ENCODE assay signal across 8 cellular contexts in genomic region chr11:130145975-130146776, GRCh38. TPM values are rescaled to one million over a fixed set of nuclear protein-coding genes. Genes with fewer than 3 reads are reported as not detected.
DNase-seq lines count a peak whose midpoint lies in the region; ATAC-seq, FAIRE-seq and TF ChIP-seq lines count a peak whose summit lies in the region.

No MANE protein-coding gene starts in this region.

- no peaks in the 10 kb centered on the region for H3K9me3 Mint-ChIP-seq in CD4-positive, alpha-beta memory T cell

- peak overlapping the region; percentile 27 to 89 (median 78) for H3K27ac Mint-ChIP-seq in CD4-positive, alpha-beta memory T cell

- H3K9ac ChIP-seq in colonic mucosa (ENCODE audit: low read depth in 2 of 2, low read length in 2 of 2), result peak overlapping the region; percentile 57 to 86
- no peak overlapping the region for H3K9ac ChIP-seq in mesendoderm (ENCODE audit: low read length)

- H3K27me3 ChIP-seq in CD4-positive, alpha-beta memory T cell (ENCODE audit: insufficient read depth, low read length), result no peaks in the 10 kb centered on the region
- H3K27me3 ChIP-seq in colonic mucosa (no peaks in the 10 kb centered on the region), mesendoderm (ENCODE audit: insufficient read depth, low read length, poor library complexity) (no peaks in the 10 kb centered on the region)

- intact Hi-C loops in CD4-positive, alpha-beta memory T cell (cut with micrococcal nuclease), result no loop called here
- intact Hi-C loops in colonic mucosa (cut with DNase I), result no loop called here

- no peak overlapping the region for H2BK120ac ChIP-seq in mesendoderm (ENCODE audit: low read depth, low read length)

- H2BK5ac ChIP-seq in mesendoderm (ENCODE audit: low read length), result no peak overlapping the region

- H3K9me3 ChIP-seq in CD4-positive, alpha-beta memory T cell (ENCODE audit: control insufficient read depth in 1 of 2, low read length in 2 of 2), result no peaks in the 10 kb centered on the region
- H3K9me3 ChIP-seq in colonic mucosa, result no peaks in the 10 kb centered on the region

- WGBS in mesendoderm (ENCODE audit: extremely low coverage, insufficient coverage, low lambda C conversion rate), result no CpG with 5 or more reads among the region's 15 CpGs

- H3K56ac ChIP-seq in mesendoderm (ENCODE audit: low read length), result no peak overlapping the region

- no peak overlapping the region for H3K23ac ChIP-seq in mesendoderm (ENCODE audit: low read length)

- H3K18ac ChIP-seq in mesendoderm (ENCODE audit: low read length), result no peak overlapping the region

- peaks cover 16% of the 10 kb centered on the region for H3K4me1 ChIP-seq in CD4-positive, alpha-beta memory T cell (ENCODE audit: insufficient read depth, low read length)
- H3K4me1 ChIP-seq in colonic mucosa (peaks cover 32% of the 10 kb centered on the region), mesendoderm (ENCODE audit: control insufficient read depth, low read depth, low read length) (no peaks in the 10 kb centered on the region)

- no peak overlapping the region for H3K27ac ChIP-seq in CD4-positive, alpha-beta memory T cell (ENCODE audit: low read depth, low read length)
- peak overlapping the region; percentile 77 for H3K27ac ChIP-seq in colonic mucosa
- H3K27ac ChIP-seq in mesendoderm (ENCODE audit: low read depth, low read length), result no peak overlapping the region

- TF ChIP-seq RAD21 in Ishikawa (IDR thresholded peaks at IDR 0.05; ENCODE audit: low read depth), result peak; percentile 48

- FAIRE-seq in frontal cortex (lab: Jason Lieb, UNC), result no peak

- CTCF ChIA-PET in CD4-positive, alpha-beta memory T cell (lab: Charles Lee; ENCODE audit: partially characterized antibody), result interaction anchor here (0.6 to 4.7 kb wide), 7 partner anchors 8 to 361 kb away, joined by 3 to 33 read pairs (median 3); no protein-coding TSS in a partner anchor

- H3K36me3 Mint-ChIP-seq in CD4-positive, alpha-beta memory T cell, result peaks cover 16 to 19% of the 10 kb centered on the region in 2 donors

- DNase-seq in CD4-positive, alpha-beta memory T cell, result no peak
- DNase-seq in colonic mucosa (peak; percentile 90), mesendoderm (peak; percentile 95), EL (no peak), frontal cortex (ENCODE audit: low spot score in 2 of 2) (no peak)
- no peak for DNase-seq in activated CD4-positive, alpha-beta T cell treated with anti-CD3 and anti-CD28 coated beads, Interleukin-2, amount 50 U/mL, for 4 hours

- H3K4me3 Mint-ChIP-seq in CD4-positive, alpha-beta memory T cell, result peak overlapping the region in 5 of 8 donors; percentile 16 to 78 (median 50)

- no peak overlapping the region for H3K4me3 ChIP-seq in CD4-positive, alpha-beta memory T cell (ENCODE audit: low read length in 2 of 2)
- H3K4me3 ChIP-seq in colonic mucosa, result no peak overlapping the region
- H3K4me3 ChIP-seq in mesendoderm (ENCODE audit: low read length), result no peak overlapping the region

- no peak overlapping the region for H4K5ac ChIP-seq in mesendoderm (ENCODE audit: low read length)

- H3K4me1 Mint-ChIP-seq in CD4-positive, alpha-beta memory T cell, result peaks cover 8 to 29% (median 14%) of the 10 kb centered on the region in 4 donors

- peaks cover 0 to under 1% of the 10 kb centered on the region in 2 donors for H3K27me3 Mint-ChIP-seq in CD4-positive, alpha-beta memory T cell

- no peaks in the 10 kb centered on the region for H3K79me1 ChIP-seq in mesendoderm (ENCODE audit: low read length)

- no peak for TF ChIP-seq CTCF in colonic mucosa (IDR thresholded peaks at IDR 0.05)

- POLR2A ChIA-PET in CD4-positive, alpha-beta memory T cell (lab: Charles Lee; ENCODE audit: partially characterized antibody), result interaction anchor here (0.8 to 1.1 kb wide), 2 partner anchors 142 to 247 kb away, joined by 4 read pairs; no protein-coding TSS in a partner anchor

- H2BK15ac ChIP-seq in mesendoderm (replicated peaks; ENCODE audit: low read depth), result no peak overlapping the region

- no peak overlapping the region for H3K4me2 ChIP-seq in mesendoderm (ENCODE audit: low read length)

- H3K79me2 ChIP-seq in mesendoderm (ENCODE audit: control insufficient read depth, insufficient read depth, low read length), result no peaks in the 10 kb centered on the region

- H2AK5ac ChIP-seq in mesendoderm (ENCODE audit: low read length), result no peak overlapping the region

- no peak overlapping the region for H4K8ac ChIP-seq in mesendoderm (ENCODE audit: low read depth, low read length)

- no peak for ATAC-seq in GM19455 (IDR thresholded peaks at IDR 0.05; ENCODE audit: unreplicated experiment)

- peak; percentile 57; the same call in 1 of the 2 replicates for TF ChIP-seq EP300 in Ishikawa (IDR thresholded peaks at IDR 0.05; ENCODE audit: borderline replicate concordance)

- H3K4ac ChIP-seq in mesendoderm (ENCODE audit: low read depth, low read length), result no peak overlapping the region

- H3K36me3 ChIP-seq in CD4-positive, alpha-beta memory T cell (ENCODE audit: insufficient read depth, low read length), result peaks cover 8% of the 10 kb centered on the region
- H3K36me3 ChIP-seq in colonic mucosa, result no peaks in the 10 kb centered on the region
- peaks cover 8% of the 10 kb centered on the region for H3K36me3 ChIP-seq in mesendoderm (ENCODE audit: control insufficient read depth, insufficient read depth, low read length)

TF ChIP-seq in Ishikawa, 13 proteins besides CTCF, POLR2A, EP300 and RAD21:
- TF ChIP-seq YY1 (IDR thresholded peaks at IDR 0.05; ENCODE audit: low read depth) (no peak), NFIC (IDR thresholded peaks at IDR 0.05) (0 out of 2 replicates have a peak, but pooled peaks have one; percentile 1), CEBPB (IDR thresholded peaks at IDR 0.05) (no peak), TCF12 (IDR thresholded peaks at IDR 0.05; ENCODE audit: low read depth) (peak; percentile 82), MAX (IDR thresholded peaks at IDR 0.05) (peak; percentile 95), TEAD4 (IDR thresholded peaks at IDR 0.05) (peak; percentile 91)

RNA-seq across cellular contexts. Expression of gene ST14, which starts 13.4 kb away (rescaled TPM):
- under 1 TPM; 0.72 to 0.79 TPM for total RNA-seq in CD4-positive, alpha-beta memory T cell
- under 1 TPM in 1 of 2 donors, not detected in 1; 0.47 TPM for polyA plus RNA-seq in CD4-positive, alpha-beta memory T cell
- total RNA-seq in colonic mucosa (100 to 1,000 TPM; 537 to 604 TPM), frontal cortex (not detected)
- 17.1 TPM for polyA plus RNA-seq in mesendoderm (2013, experiment 1 of 2)
- 16.9 TPM for polyA plus RNA-seq in mesendoderm (2013, experiment 2 of 2)

Comparison
In these comparisons a context has a peak if more than half of its experiments do, and no peak if none do; other contexts are left out.
1. DNase-seq: peak in colonic mucosa (single experiment) and mesendoderm (single experiment); none in CD4-positive, alpha-beta memory T cell (0 of 5), EL (single experiment), activated CD4-positive, alpha-beta T cell treated with anti-CD3 and anti-CD28 coated beads, Interleukin-2, amount 50 U/mL, for 4 hours (0 of 2) and frontal cortex (0 of 2).
2. RNA of gene ST14, which starts 13.4 kb away (total RNA-seq): 537 to 604 TPM in colonic mucosa; 0.72 to 0.79 TPM in CD4-positive, alpha-beta memory T cell and not detected in frontal cortex (single experiment); every median in the first group is over 100 times any median in the second.